In the genomic region with DNA sequence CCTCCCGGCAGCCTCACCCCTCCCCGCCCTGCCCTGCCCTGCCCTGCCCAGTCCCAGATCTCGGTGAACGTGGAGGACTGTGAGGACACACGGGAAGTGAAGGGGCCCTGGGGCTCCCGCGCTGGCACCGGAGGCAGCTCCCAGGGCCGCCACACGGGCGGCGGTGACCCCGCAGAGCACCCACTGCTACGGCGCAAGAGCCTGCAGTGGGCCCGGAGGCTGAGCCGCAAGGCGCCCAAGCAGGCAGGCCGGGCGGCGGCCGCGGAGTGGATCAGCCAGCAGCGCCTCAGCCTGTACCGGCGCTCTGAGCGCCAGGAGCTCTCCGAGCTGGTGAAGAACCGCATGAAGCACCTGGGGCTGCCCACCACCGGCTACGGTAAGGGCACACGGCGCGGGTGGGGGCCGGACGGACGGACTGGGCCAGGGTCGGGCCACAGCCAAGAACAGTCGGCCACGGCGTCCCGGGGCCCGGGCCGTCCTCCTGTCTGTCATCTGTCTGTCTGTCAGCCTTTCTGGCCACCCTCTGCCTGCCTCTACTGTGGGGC, we compare ENCODE assay signal across 1 cellular context.
TF ChIP-seq lines count a peak whose summit lies in the region.

No MANE protein-coding gene starts in this region.

TF ChIP-seq in GM23338, 12 proteins besides CTCF, POLR2A, EP300 and RAD21 (continued from another document):
- no peak for TF ChIP-seq ZNF462 (CRISPR knock-in tag; IDR thresholded peaks at IDR 0.05)
